1 cellular context compared by ENCODE assay signal in genomic region chr19:45745606-45746005, GRCh38.
TF ChIP-seq lines count a peak whose summit lies in the region.

No MANE protein-coding gene starts in this region.

TF ChIP-seq in GM23338, 12 proteins besides CTCF, POLR2A, EP300 and RAD21:
- TF ChIP-seq, protein P1, sequence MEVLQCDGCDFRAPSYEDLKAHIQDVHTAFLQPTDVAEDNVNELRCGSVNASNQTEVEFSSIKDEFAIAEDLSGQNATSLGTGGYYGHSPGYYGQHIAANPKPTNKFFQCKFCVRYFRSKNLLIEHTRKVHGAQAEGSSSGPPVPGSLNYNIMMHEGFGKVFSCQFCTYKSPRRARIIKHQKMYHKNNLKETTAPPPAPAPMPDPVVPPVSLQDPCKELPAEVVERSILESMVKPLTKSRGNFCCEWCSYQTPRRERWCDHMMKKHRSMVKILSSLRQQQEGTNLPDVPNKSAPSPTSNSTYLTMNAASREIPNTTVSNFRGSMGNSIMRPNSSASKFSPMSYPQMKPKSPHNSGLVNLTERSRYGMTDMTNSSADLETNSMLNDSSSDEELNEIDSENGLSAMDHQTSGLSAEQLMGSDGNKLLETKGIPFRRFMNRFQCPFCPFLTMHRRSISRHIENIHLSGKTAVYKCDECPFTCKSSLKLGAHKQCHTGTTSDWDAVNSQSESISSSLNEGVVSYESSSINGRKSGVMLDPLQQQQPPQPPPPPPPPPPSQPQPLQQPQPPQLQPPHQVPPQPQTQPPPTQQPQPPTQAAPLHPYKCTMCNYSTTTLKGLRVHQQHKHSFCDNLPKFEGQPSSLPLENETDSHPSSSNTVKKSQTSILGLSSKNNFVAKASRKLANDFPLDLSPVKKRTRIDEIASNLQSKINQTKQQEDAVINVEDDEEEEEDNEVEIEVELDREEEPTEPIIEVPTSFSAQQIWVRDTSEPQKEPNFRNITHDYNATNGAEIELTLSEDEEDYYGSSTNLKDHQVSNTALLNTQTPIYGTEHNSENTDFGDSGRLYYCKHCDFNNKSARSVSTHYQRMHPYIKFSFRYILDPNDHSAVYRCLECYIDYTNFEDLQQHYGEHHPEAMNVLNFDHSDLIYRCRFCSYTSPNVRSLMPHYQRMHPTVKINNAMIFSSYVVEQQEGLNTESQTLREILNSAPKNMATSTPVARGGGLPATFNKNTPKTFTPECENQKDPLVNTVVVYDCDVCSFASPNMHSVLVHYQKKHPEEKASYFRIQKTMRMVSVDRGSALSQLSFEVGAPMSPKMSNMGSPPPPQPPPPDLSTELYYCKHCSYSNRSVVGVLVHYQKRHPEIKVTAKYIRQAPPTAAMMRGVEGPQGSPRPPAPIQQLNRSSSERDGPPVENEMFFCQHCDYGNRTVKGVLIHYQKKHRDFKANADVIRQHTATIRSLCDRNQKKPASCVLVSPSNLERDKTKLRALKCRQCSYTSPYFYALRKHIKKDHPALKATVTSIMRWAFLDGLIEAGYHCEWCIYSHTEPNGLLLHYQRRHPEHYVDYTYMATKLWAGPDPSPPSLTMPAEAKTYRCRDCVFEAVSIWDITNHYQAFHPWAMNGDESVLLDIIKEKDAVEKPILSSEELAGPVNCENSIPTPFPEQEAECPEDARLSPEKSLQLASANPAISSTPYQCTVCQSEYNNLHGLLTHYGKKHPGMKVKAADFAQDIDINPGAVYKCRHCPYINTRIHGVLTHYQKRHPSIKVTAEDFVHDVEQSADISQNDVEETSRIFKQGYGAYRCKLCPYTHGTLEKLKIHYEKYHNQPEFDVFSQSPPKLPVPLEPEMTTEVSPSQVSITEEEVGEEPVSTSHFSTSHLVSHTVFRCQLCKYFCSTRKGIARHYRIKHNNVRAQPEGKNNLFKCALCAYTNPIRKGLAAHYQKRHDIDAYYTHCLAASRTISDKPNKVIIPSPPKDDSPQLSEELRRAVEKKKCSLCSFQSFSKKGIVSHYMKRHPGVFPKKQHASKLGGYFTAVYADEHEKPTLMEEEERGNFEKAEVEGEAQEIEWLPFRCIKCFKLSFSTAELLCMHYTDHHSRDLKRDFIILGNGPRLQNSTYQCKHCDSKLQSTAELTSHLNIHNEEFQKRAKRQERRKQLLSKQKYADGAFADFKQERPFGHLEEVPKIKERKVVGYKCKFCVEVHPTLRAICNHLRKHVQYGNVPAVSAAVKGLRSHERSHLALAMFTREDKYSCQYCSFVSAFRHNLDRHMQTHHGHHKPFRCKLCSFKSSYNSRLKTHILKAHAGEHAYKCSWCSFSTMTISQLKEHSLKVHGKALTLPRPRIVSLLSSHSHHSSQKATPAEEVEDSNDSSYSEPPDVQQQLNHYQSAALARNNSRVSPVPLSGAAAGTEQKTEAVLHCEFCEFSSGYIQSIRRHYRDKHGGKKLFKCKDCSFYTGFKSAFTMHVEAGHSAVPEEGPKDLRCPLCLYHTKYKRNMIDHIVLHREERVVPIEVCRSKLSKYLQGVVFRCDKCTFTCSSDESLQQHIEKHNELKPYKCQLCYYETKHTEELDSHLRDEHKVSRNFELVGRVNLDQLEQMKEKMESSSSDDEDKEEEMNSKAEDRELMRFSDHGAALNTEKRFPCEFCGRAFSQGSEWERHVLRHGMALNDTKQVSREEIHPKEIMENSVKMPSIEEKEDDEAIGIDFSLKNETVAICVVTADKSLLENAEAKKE (CRISPR knock-in tag; IDR thresholded peaks at IDR 0.05): no peak
- TF ChIP-seq EZH2 (IDR thresholded peaks at IDR 0.05; ENCODE audit: low read depth, unreplicated experiment) (no peak), ZNF331 (CRISPR knock-in tag; IDR thresholded peaks at IDR 0.05; ENCODE audit: low read depth) (no peak), ZNF114 (CRISPR knock-in tag; IDR thresholded peaks at IDR 0.05) (no peak), STAT1 (IDR thresholded peaks at IDR 0.05; ENCODE audit: unreplicated experiment) (no peak), NANOG (IDR thresholded peaks at IDR 0.05; ENCODE audit: borderline replicate concordance) (no peak), JUNB (IDR thresholded peaks at IDR 0.05; ENCODE audit: unreplicated experiment) (no peak), EZH2phosphoT487 (IDR thresholded peaks at IDR 0.05; ENCODE audit: unreplicated experiment) (no peak), CREB1 (CRISPR knock-in tag; IDR thresholded peaks at IDR 0.05; ENCODE audit: low read depth) (no peak)
- TF ChIP-seq, protein P2, sequence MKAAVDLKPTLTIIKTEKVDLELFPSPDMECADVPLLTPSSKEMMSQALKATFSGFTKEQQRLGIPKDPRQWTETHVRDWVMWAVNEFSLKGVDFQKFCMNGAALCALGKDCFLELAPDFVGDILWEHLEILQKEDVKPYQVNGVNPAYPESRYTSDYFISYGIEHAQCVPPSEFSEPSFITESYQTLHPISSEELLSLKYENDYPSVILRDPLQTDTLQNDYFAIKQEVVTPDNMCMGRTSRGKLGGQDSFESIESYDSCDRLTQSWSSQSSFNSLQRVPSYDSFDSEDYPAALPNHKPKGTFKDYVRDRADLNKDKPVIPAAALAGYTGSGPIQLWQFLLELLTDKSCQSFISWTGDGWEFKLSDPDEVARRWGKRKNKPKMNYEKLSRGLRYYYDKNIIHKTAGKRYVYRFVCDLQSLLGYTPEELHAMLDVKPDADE (IDR thresholded peaks at IDR 0.05): no peak
- TF ChIP-seq, protein P3, sequence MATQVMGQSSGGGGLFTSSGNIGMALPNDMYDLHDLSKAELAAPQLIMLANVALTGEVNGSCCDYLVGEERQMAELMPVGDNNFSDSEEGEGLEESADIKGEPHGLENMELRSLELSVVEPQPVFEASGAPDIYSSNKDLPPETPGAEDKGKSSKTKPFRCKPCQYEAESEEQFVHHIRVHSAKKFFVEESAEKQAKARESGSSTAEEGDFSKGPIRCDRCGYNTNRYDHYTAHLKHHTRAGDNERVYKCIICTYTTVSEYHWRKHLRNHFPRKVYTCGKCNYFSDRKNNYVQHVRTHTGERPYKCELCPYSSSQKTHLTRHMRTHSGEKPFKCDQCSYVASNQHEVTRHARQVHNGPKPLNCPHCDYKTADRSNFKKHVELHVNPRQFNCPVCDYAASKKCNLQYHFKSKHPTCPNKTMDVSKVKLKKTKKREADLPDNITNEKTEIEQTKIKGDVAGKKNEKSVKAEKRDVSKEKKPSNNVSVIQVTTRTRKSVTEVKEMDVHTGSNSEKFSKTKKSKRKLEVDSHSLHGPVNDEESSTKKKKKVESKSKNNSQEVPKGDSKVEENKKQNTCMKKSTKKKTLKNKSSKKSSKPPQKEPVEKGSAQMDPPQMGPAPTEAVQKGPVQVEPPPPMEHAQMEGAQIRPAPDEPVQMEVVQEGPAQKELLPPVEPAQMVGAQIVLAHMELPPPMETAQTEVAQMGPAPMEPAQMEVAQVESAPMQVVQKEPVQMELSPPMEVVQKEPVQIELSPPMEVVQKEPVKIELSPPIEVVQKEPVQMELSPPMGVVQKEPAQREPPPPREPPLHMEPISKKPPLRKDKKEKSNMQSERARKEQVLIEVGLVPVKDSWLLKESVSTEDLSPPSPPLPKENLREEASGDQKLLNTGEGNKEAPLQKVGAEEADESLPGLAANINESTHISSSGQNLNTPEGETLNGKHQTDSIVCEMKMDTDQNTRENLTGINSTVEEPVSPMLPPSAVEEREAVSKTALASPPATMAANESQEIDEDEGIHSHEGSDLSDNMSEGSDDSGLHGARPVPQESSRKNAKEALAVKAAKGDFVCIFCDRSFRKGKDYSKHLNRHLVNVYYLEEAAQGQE (IDR thresholded peaks at IDR 0.05; ENCODE audit: unreplicated experiment): no peak
